In genomic region chr4:182556576-182556975, GRCh38 we compare ENCODE assay signal across 22 cellular contexts.
A peak's percentile ranks its signal among the peaks of the same experiment; 100 is the strongest.
DNase-seq lines count a peak whose midpoint lies in the region; ATAC-seq, FAIRE-seq and TF ChIP-seq lines count a peak whose summit lies in the region.
"Had no signal": no experiment of that assay in that cellular context is flagged by ENCODE, and none has a peak within 500 bp of the region (broad histone marks: within the 10 kb centered on the region; RNA-seq: fewer than 3 reads in every experiment).

No MANE protein-coding gene starts in this region.

- no peaks in the 10 kb centered on the region for H3K4me1 Mint-ChIP-seq in activated naive CD8-positive, alpha-beta T cell treated with anti-CD3 and anti-CD28 coated beads for 36 hours

- no peaks in the 10 kb centered on the region for H3K27me3 ChIP-seq in brain microvascular endothelial cell (replicated peaks)
- H3K27me3 ChIP-seq in mesendoderm (ENCODE audit: insufficient read depth, low read length, poor library complexity) = no peaks in the 10 kb centered on the region
- H3K27me3 ChIP-seq in small intestine (ENCODE audit: control insufficient read depth in 2 of 2, insufficient read depth in 2 of 2, low read length in 2 of 2) = no peaks in the 10 kb centered on the region
- H3K27me3 ChIP-seq: BLaER1, colonic mucosa, suprapubic skin had no signal

- no peak for ATAC-seq in GM18505 (IDR thresholded peaks at IDR 0.05; ENCODE audit: unreplicated experiment)
- ATAC-seq: GM12878, Panc1 had no signal

- H2BK120ac ChIP-seq in mesendoderm (ENCODE audit: low read depth, low read length) = no peak overlapping the region

- H2BK5ac ChIP-seq in mesendoderm (ENCODE audit: low read length) = no peak overlapping the region

- H3K9ac ChIP-seq in mesendoderm (ENCODE audit: low read length) = no peak overlapping the region
- H3K9ac ChIP-seq: BLaER1 had no signal

- peaks cover 3% of the 10 kb centered on the region for H3K79me1 ChIP-seq in mesendoderm (ENCODE audit: low read length)

- H3K4me3 Mint-ChIP-seq in activated naive CD8-positive, alpha-beta T cell treated with anti-CD3 and anti-CD28 coated beads for 36 hours = no peak overlapping the region

- H3K4me1 ChIP-seq in mesendoderm (ENCODE audit: control insufficient read depth, low read depth, low read length) (peaks cover 16% of the 10 kb centered on the region), small intestine (ENCODE audit: control insufficient read depth in 2 of 2, insufficient read depth in 1 of 2, low read depth in 1 of 2, low read length in 1 of 2) (no peaks in the 10 kb centered on the region)
- H3K4me1 ChIP-seq: colonic mucosa, suprapubic skin had no signal

- peak overlapping the region; percentile 40 for H3K56ac ChIP-seq in mesendoderm (ENCODE audit: low read length)

- no peak overlapping the region for H4K8ac ChIP-seq in mesendoderm (ENCODE audit: low read depth, low read length)

- H3K36me3 ChIP-seq in brain microvascular endothelial cell (replicated peaks) = no peaks in the 10 kb centered on the region
- no peaks in the 10 kb centered on the region for H3K36me3 ChIP-seq in mesendoderm (ENCODE audit: control insufficient read depth, insufficient read depth, low read length)
- no peaks in the 10 kb centered on the region for H3K36me3 ChIP-seq in small intestine (ENCODE audit: control insufficient read depth in 2 of 2, insufficient read depth in 2 of 2, low read length in 2 of 2)
- H3K36me3 ChIP-seq: BLaER1, colonic mucosa, suprapubic skin had no signal

- FAIRE-seq in small intestine (lab: Jason Lieb, UNC) = no peak
- FAIRE-seq: GM12878, kidney had no signal

- H3K27ac Mint-ChIP-seq in activated naive CD8-positive, alpha-beta T cell treated with anti-CD3 and anti-CD28 coated beads for 36 hours = no peak overlapping the region
- H3K27ac Mint-ChIP-seq: activated T-helper 2 cell treated with anti-CD3 and anti-CD28 coated beads, Interferon-gamma antibody, Interleukin-2, Interleukin-4, amounts not matched to agents 10 μg/mL and 5 μg/mL and 100 μg/mL, durations not matched to agents 14 hours and 24 hours and 36 hours had no signal

- H2AK5ac ChIP-seq in mesendoderm (ENCODE audit: low read length) = no peak overlapping the region

- no peak for TF ChIP-seq POLR2A in GM18505 (IDR thresholded peaks at IDR 0.05; ENCODE audit: borderline replicate concordance, extremely low read depth, insufficient read depth, insufficient read length)

- no peaks in the 10 kb centered on the region for H3K79me2 ChIP-seq in mesendoderm (ENCODE audit: control insufficient read depth, insufficient read depth, low read length)

- H3K9me3 ChIP-seq in small intestine (ENCODE audit: control insufficient read depth, low read depth) = no peaks in the 10 kb centered on the region
- H3K9me3 ChIP-seq: BLaER1, colonic mucosa, suprapubic skin had no signal

- no peak overlapping the region for H3K4ac ChIP-seq in mesendoderm (ENCODE audit: low read depth, low read length)

- H3K9me3 Mint-ChIP-seq in activated naive CD8-positive, alpha-beta T cell treated with anti-CD3 and anti-CD28 coated beads for 36 hours = no peaks in the 10 kb centered on the region
- H3K9me3 Mint-ChIP-seq: activated T-helper 2 cell treated with anti-CD3 and anti-CD28 coated beads, Interferon-gamma antibody, Interleukin-2, Interleukin-4, amounts not matched to agents 10 μg/mL and 5 μg/mL and 100 μg/mL, durations not matched to agents 14 hours and 24 hours and 36 hours had no signal

- no peaks in the 10 kb centered on the region for H3K36me3 Mint-ChIP-seq in activated naive CD8-positive, alpha-beta T cell treated with anti-CD3 and anti-CD28 coated beads for 36 hours

- H3K23ac ChIP-seq in mesendoderm (ENCODE audit: low read length) = no peak overlapping the region

- in situ Hi-C loops in brain microvascular endothelial cell (cut with HindIII; ENCODE audit: low pct_ligation_motif_present, low sequenced_read_pairs) = no loop called here

- H3K4me2 ChIP-seq in mesendoderm (ENCODE audit: low read length) = no peak overlapping the region
- H3K4me2 ChIP-seq: BLaER1 had no signal

- no peak overlapping the region for H3K27ac ChIP-seq in brain microvascular endothelial cell
- no peak overlapping the region for H3K27ac ChIP-seq in mesendoderm (ENCODE audit: low read depth, low read length)
- no peak overlapping the region for H3K27ac ChIP-seq in small intestine (ENCODE audit: low read depth in 1 of 2, low read length in 1 of 2)
- H3K27ac ChIP-seq: BLaER1, colonic mucosa, suprapubic skin, VCaP had no signal

- peaks cover 17% of the 10 kb centered on the region for H3K27me3 Mint-ChIP-seq in activated naive CD8-positive, alpha-beta T cell treated with anti-CD3 and anti-CD28 coated beads for 36 hours

- TF ChIP-seq CTCF in brain microvascular endothelial cell (IDR thresholded peaks at IDR 0.05; ENCODE audit: low read depth, low read length, missing control alignments) = no peak

- peak overlapping the region; percentile 41 for H3K18ac ChIP-seq in mesendoderm (ENCODE audit: low read length)

- WGBS in mesendoderm (ENCODE audit: extremely low coverage, insufficient coverage, low lambda C conversion rate) = no CpG with 5 or more reads among the region's 3 CpGs
- WGBS in small intestine, 3 donors = 68 to 86% (median 79%) methylated on average over 3 of the region's 3 CpGs

- H3K4me3 ChIP-seq in brain microvascular endothelial cell (ENCODE audit: low read depth, low read length) (no peak overlapping the region), mesendoderm (ENCODE audit: low read length) (no peak overlapping the region), small intestine (ENCODE audit: low read depth in 1 of 2, low read length in 2 of 2) (no peak overlapping the region)
- H3K4me3 ChIP-seq: BLaER1, colonic mucosa, GM12878, suprapubic skin had no signal

- DNase-seq in Daoy (ENCODE audit: low read depth) (peak; percentile 32), NCI-H1092 treated with DMSO at 0.1 percent for 48 hours (lab: John Stamatoyannopoulos, UW) (peak; percentile 82), brain microvascular endothelial cell (peak; percentile 56), mesendoderm (peak; percentile 58), D341Med (ENCODE audit: low spot score) (no peak), small intestine (no peak)
- no peak for DNase-seq in activated naive CD8-positive, alpha-beta T cell treated with anti-CD3 and anti-CD28 coated beads for 36 hours
- DNase-seq: colonic mucosa; H7; kidney; NCI-H446; occipital lobe; stimulated activated CD4-positive, alpha-beta T cell treated with anti-CD3 and anti-CD28 coated beads, Interleukin-2, amount 100 ng/mL, for 48 hours; stimulated activated CD8-positive, alpha-beta memory T cell treated with anti-CD3 and anti-CD28 coated beads, Interleukin-4, amount 100 ng/mL, for 48 hours; SW 1271 had no signal

- H4K5ac ChIP-seq in mesendoderm (ENCODE audit: low read length) = no peak overlapping the region

- no peak overlapping the region for H2BK15ac ChIP-seq in mesendoderm (replicated peaks; ENCODE audit: low read depth)

Comparison
In these comparisons a context has a peak if more than half of its experiments do, and no peak if none do; other contexts are left out.
1. DNase-seq: peak in Daoy (single experiment), NCI-H1092 treated with DMSO at 0.1 percent for 48 hours (single experiment), brain microvascular endothelial cell (single experiment) and mesendoderm (single experiment); none in D341Med (single experiment), small intestine (single experiment) and activated naive CD8-positive, alpha-beta T cell treated with anti-CD3 and anti-CD28 coated beads for 36 hours (single experiment).